In genomic region chr16:69123894-69124293, GRCh38 we compare ENCODE assay signal across 1 cellular context.
TF ChIP-seq lines count a peak whose summit lies in the region.

No MANE protein-coding gene starts in this region.

TF ChIP-seq in IMR-90, 13 proteins besides CTCF, POLR2A, EP300 and RAD21:
- peak; percentile 97 for TF ChIP-seq SMC3 (IDR thresholded peaks at IDR 0.05; ENCODE audit: low read depth, low read length)
- TF ChIP-seq BHLHE40 (IDR thresholded peaks at IDR 0.05; ENCODE audit: low read depth, low read length) = no peak
TF ChIP-seq in IMR-90: peak in this region for 1.
